ENCODE assay signal across 26 cellular contexts in genomic region chr2:240425697-240426096, GRCh38.
"Had no signal": no experiment of that assay in that cellular context is flagged by ENCODE, and none has a peak within 500 bp of the region (broad histone marks: within the 10 kb centered on the region; RNA-seq: fewer than 3 reads in every experiment).

No MANE protein-coding gene starts in this region.

- H3K27me3 ChIP-seq: ascending aorta, ovary, right lobe of liver, tibial artery had no signal

- H3K4me3 ChIP-seq: ascending aorta, esophagus squamous epithelium, ovary, right lobe of liver, tibial artery had no signal

- H3K4me3 Mint-ChIP-seq: activated naive CD8-positive, alpha-beta T cell treated with anti-CD3 and anti-CD28 coated beads, Interleukin-2, amount 10 ng/mL, durations not matched to agents 7 days and 5 days; brain; mesothelial cell of epicardium; nephron progenitor cell; stimulated activated effector memory CD8-positive, alpha-beta T cell treated with anti-CD3 and anti-CD28 coated beads, Interleukin-12 subunit alpha, Interleukin-12 subunit beta, amount 100 ng/mL, for 72 hours; stimulated activated naive CD8-positive, alpha-beta T cell treated with anti-CD3 and anti-CD28 coated beads, Interleukin-15, Interleukin-2, amounts not matched to agents 100 ng/mL and 50 ng/mL, for 24 hours; T-helper 1 cell treated with Interleukin-12 subunit alpha and Interleukin-12 subunit beta and Interleukin-4 antibody, amounts not matched to agents 30 μg/mL and 1 μg/mL, for 36 hours had no signal

- H3K4me1 ChIP-seq: ascending aorta, tibial artery had no signal

- FAIRE-seq: TTC549 had no signal

- H3K27ac Mint-ChIP-seq: activated naive CD8-positive, alpha-beta T cell treated with anti-CD3 and anti-CD28 coated beads, Interleukin-2, amount 10 ng/mL, durations not matched to agents 7 days and 5 days; activated T-helper 2 cell treated with anti-CD3 and anti-CD28 coated beads, Interferon-gamma antibody, Interleukin-2, Interleukin-4, amounts not matched to agents 10 μg/mL and 5 μg/mL and 100 μg/mL, durations not matched to agents 14 hours and 24 hours and 36 hours; brain; mesothelial cell of epicardium; naive B cell; progenitor cell of endocrine pancreas; stimulated activated effector memory CD8-positive, alpha-beta T cell treated with anti-CD3 and anti-CD28 coated beads, Interleukin-12 subunit alpha, Interleukin-12 subunit beta, amount 100 ng/mL, for 72 hours; stimulated activated naive CD8-positive, alpha-beta T cell treated with anti-CD3 and anti-CD28 coated beads, Interleukin-15, Interleukin-2, amounts not matched to agents 100 ng/mL and 50 ng/mL, for 24 hours; T-helper 1 cell treated with Interleukin-12 subunit alpha and Interleukin-12 subunit beta and Interleukin-4 antibody, amounts not matched to agents 30 μg/mL and 1 μg/mL, for 36 hours had no signal

- H3K9me3 ChIP-seq: ovary, right lobe of liver had no signal

- H3K4me1 Mint-ChIP-seq: naive B cell had no signal

- H3K27me3 Mint-ChIP-seq: progenitor cell of endocrine pancreas had no signal

- DNase-seq: activated CD4-positive, alpha-beta T cell treated with anti-CD3 and anti-CD28 coated beads for 4 hours; activated CD4-positive, alpha-beta T cell treated with anti-CD3 and anti-CD28 coated beads, Interleukin-2, amount 50 U/mL, for 48 hours; activated naive CD4-positive, alpha-beta T cell treated with Interleukin-2 at 50 U/mL for 16 hours; activated naive CD8-positive, alpha-beta T cell treated with anti-CD3 and anti-CD28 coated beads, Interleukin-2, amount 10 ng/mL, durations not matched to agents 7 days and 5 days; caudate nucleus; esophagus squamous epithelium; foreskin melanocyte; naive B cell; nephron progenitor cell; stimulated activated CD4-positive, alpha-beta T cell treated with anti-CD3 and anti-CD28 coated beads, Interleukin-2, amount 100 ng/mL, for 48 hours; SW 1271; T-helper 9 cell had no signal

- H3K36me3 Mint-ChIP-seq: activated naive CD8-positive, alpha-beta T cell treated with anti-CD3 and anti-CD28 coated beads, Interleukin-2, amount 10 ng/mL, durations not matched to agents 7 days and 5 days; brain; mesothelial cell of epicardium; naive B cell; stimulated activated effector memory CD8-positive, alpha-beta T cell treated with anti-CD3 and anti-CD28 coated beads, Interleukin-12 subunit alpha, Interleukin-12 subunit beta, amount 100 ng/mL, for 72 hours had no signal

- H3K36me3 ChIP-seq: ascending aorta, esophagus squamous epithelium, neutrophil, ovary, right lobe of liver had no signal

- ATAC-seq: right lobe of liver; stimulated activated effector memory CD8-positive, alpha-beta T cell treated with anti-CD3 and anti-CD28 coated beads, Interleukin-12 subunit alpha, Interleukin-12 subunit beta, amount 100 ng/mL, for 72 hours had no signal

- H3K27ac ChIP-seq: ascending aorta, esophagus squamous epithelium, neutrophil, ovary, right lobe of liver, tibial artery, VCaP had no signal
